ENCODE assay signal across 23 cellular contexts in the genomic region with DNA sequence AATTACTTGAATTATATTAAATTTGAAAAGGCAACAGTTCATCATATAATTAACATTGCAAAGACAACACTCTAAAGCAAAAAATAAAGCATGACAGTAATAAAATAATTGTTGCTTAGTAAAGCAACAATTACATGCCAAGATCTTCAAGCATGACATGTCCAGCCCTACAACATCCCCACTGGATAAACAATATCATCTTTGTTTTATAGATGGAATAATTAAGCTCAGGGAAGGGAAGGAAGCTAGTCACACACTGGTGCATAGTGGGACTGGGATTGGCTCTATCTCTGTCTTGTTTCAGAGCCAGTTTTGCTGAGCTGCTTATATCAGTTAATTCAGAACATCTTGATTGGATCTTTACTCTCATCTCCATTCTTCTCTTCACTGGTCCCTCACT.
"Had no signal": no experiment of that assay in that cellular context is flagged by ENCODE, and none has a peak within 500 bp of the region (broad histone marks: within the 10 kb centered on the region; RNA-seq: fewer than 3 reads in every experiment).

No MANE protein-coding gene starts in this region.

- DNase-seq: dermis blood vessel endothelial cell; effector memory CD4-positive, alpha-beta T cell; erythroblast; esophagus squamous epithelium; gastrocnemius medialis; heart left ventricle; kidney; mesenchymal stem cell; naive thymus-derived CD8-positive, alpha-beta T cell; occipital lobe; ovary; stimulated activated CD4-positive, alpha-beta T cell treated with anti-CD3 and anti-CD28 coated beads, Interleukin-12 subunit alpha, Interleukin-12 subunit beta, amount 100 ng/mL, for 4 hours; stimulated activated CD4-positive, alpha-beta T cell treated with anti-CD3 and anti-CD28 coated beads, Interleukin-1b, Interleukin-23, amount 100 ng/mL, for 48 hours; stimulated activated CD4-positive, alpha-beta T cell treated with anti-CD3 and anti-CD28 coated beads, Interleukin-4, amount 100 ng/mL, for 1 hour; stimulated activated CD8-positive, alpha-beta memory T cell treated with anti-CD3 and anti-CD28 coated beads, Interleukin-4, amount 100 ng/mL, for 48 hours; stimulated activated naive CD4-positive, alpha-beta T cell; stimulated activated naive CD8-positive, alpha-beta T cell treated with anti-CD3 and anti-CD28 coated beads, Interleukin-15, amount 100 ng/mL, for 72 hours; testis; tibial artery had no signal

- H3K9me3 Mint-ChIP-seq: naive thymus-derived CD8-positive, alpha-beta T cell; stimulated activated naive CD8-positive, alpha-beta T cell treated with anti-CD3 and anti-CD28 coated beads, Interleukin-15, amount 100 ng/mL, for 72 hours had no signal

- H3K36me3 Mint-ChIP-seq: naive thymus-derived CD8-positive, alpha-beta T cell; type B pancreatic cell had no signal

- H3K27me3 Mint-ChIP-seq: progenitor cell of endocrine pancreas had no signal

- ATAC-seq: gastrocnemius medialis; heart left ventricle; left lobe of liver; naive thymus-derived CD8-positive, alpha-beta T cell; sciatic nerve; stimulated activated naive CD8-positive, alpha-beta T cell treated with anti-CD3 and anti-CD28 coated beads, Interleukin-15, amount 100 ng/mL, for 72 hours had no signal

- H3K4me3 Mint-ChIP-seq: naive thymus-derived CD8-positive, alpha-beta T cell; stimulated activated naive CD8-positive, alpha-beta T cell treated with anti-CD3 and anti-CD28 coated beads, Interleukin-15, amount 100 ng/mL, for 72 hours; type B pancreatic cell had no signal

- H3K27ac Mint-ChIP-seq: naive thymus-derived CD8-positive, alpha-beta T cell; progenitor cell of endocrine pancreas; stimulated activated naive CD8-positive, alpha-beta T cell treated with anti-CD3 and anti-CD28 coated beads, Interleukin-15, amount 100 ng/mL, for 72 hours; type B pancreatic cell had no signal

- H3K4me1 Mint-ChIP-seq: naive thymus-derived CD8-positive, alpha-beta T cell; stimulated activated naive CD8-positive, alpha-beta T cell treated with anti-CD3 and anti-CD28 coated beads, Interleukin-15, amount 100 ng/mL, for 72 hours had no signal
